Comparison of ENCODE assay signal across 18 cellular contexts in genomic region chr12:28955921-28956320, GRCh38.
"Had no signal": no experiment of that assay in that cellular context is flagged by ENCODE, and none has a peak within 500 bp of the region (broad histone marks: within the 10 kb centered on the region; RNA-seq: fewer than 3 reads in every experiment).

No MANE protein-coding gene starts in this region.

- H3K36me3 ChIP-seq: gastroesophageal sphincter, right lobe of liver, tibial nerve had no signal

- DNase-seq: effector memory CD4-positive, alpha-beta T cell; glutamatergic neuron; islet precursor cell; mesendoderm; naive B cell; psoas muscle; retina; right lobe of liver; stimulated activated CD4-positive, alpha-beta T cell treated with anti-CD3 and anti-CD28 coated beads, Interleukin-2, amount 100 ng/mL, for 24 hours; stimulated activated CD4-positive, alpha-beta T cell treated with anti-CD3 and anti-CD28 coated beads, Interleukin-4, amount 100 ng/mL, for 4 hours; stimulated activated naive B cell treated with anti-CD40 and anti-IgM and Interleukin-4, amounts not matched to agents 10 μg/mL and 1 μg/mL and 100 μg/mL, for 72 hours; stimulated activated naive CD8-positive, alpha-beta T cell treated with anti-CD3 and anti-CD28 coated beads, Interleukin-15, amount 100 ng/mL, for 72 hours; testis had no signal

- H3K4me3 ChIP-seq: gastroesophageal sphincter, lung, psoas muscle, right lobe of liver, testis, tibial nerve had no signal

- H3K27me3 ChIP-seq: gastroesophageal sphincter, right lobe of liver, testis, tibial nerve had no signal

- H3K9me3 ChIP-seq: gastroesophageal sphincter, psoas muscle, right lobe of liver, testis had no signal

- ATAC-seq: esophagus mucosa; gastroesophageal sphincter; left lobe of liver; psoas muscle; right lobe of liver; stimulated activated naive B cell treated with anti-CD40 and anti-IgM and Interleukin-4, amounts not matched to agents 10 μg/mL and 1 μg/mL and 100 μg/mL, for 72 hours; stimulated activated naive CD8-positive, alpha-beta T cell treated with anti-CD3 and anti-CD28 coated beads, Interleukin-15, amount 100 ng/mL, for 72 hours had no signal

- H3K27ac ChIP-seq: gastroesophageal sphincter, psoas muscle, right lobe of liver, testis, tibial nerve had no signal

- H3K4me1 ChIP-seq: psoas muscle, right lobe of liver, testis had no signal
